Comparison of ENCODE assay signal across 19 cellular contexts in the genomic region with DNA sequence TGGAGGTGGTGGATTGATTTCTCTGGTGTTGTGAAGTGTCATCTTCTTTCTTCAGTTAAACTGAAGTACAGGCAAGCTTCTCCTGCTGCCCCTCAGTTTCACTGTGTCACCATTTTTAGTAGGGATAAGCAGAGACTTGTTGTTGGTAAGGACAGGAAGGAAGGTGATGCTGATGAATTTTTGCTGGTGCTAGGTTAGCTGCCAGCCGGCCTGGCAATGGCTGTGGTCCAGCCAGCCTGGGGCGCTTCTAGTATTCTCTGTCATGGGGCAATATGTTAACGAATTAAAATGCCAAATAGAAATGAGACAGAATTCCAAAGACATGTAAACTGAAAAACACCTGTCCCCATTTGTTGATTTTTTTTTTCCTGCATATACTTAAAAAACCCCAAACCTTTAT.
DNase-seq lines count a peak whose midpoint lies in the region; TF ChIP-seq lines count a peak whose summit lies in the region.
"Had no signal": no experiment of that assay in that cellular context is flagged by ENCODE, and none has a peak within 500 bp of the region (broad histone marks: within the 10 kb centered on the region; RNA-seq: fewer than 3 reads in every experiment).

No MANE protein-coding gene starts in this region.

- no peak overlapping the region for H3K27ac ChIP-seq in neuronal stem cell (replicated peaks; ENCODE audit: low read length)
- H3K27ac ChIP-seq in GM23248 = no peak overlapping the region
- H3K27ac ChIP-seq: SK-N-MC had no signal

- H3K9me3 ChIP-seq in neuronal stem cell (replicated peaks in 1 of 2; ENCODE audit: control insufficient read depth in 2 of 2, insufficient read depth in 1 of 2, low read depth in 1 of 2, low read length in 2 of 2) (no peaks in the 10 kb centered on the region), GM23248 (ENCODE audit: low read depth) (no peaks in the 10 kb centered on the region)

- H3K36me3 ChIP-seq in neuronal stem cell (replicated peaks in 1 of 2; ENCODE audit: control insufficient read depth in 2 of 2, insufficient read depth in 2 of 2, low read length in 2 of 2) (no peaks in the 10 kb centered on the region), GM23248 (ENCODE audit: low read depth) (no peaks in the 10 kb centered on the region)

- DNase-seq in NCI-H1694 (lab: John Stamatoyannopoulos, UW) = peak; percentile 79
- DNase-seq in NCI-H446 treated with DMSO at 0.1 percent for 48 hours (lab: John Stamatoyannopoulos, UW) = peak; percentile 84
- DNase-seq in epithelial cell of esophagus (ENCODE audit: low read depth) = peak; percentile 18
- no peak for DNase-seq in neuronal stem cell (ENCODE audit: low spot score)
- no peak for DNase-seq in GM23248
- DNase-seq in stimulated activated CD4-positive, alpha-beta T cell treated with anti-CD3 and anti-CD28 coated beads, Interleukin-2, amount 100 ng/mL, for 48 hours = no peak
- no peak for DNase-seq in activated CD8-positive, alpha-beta memory T cell treated with anti-CD3 and anti-CD28 coated beads, Interleukin-2, amount 50 U/mL, for 48 hours
- DNase-seq: CD4-positive, alpha-beta memory T cell; COR-L47; DMS79; H7; NCI-H1105 treated with DMSO at 0.1 percent for 48 hours; NCI-H146; NCI-H2029 treated with DMSO at 0.1 percent for 48 hours; NCI-H226; NCI-H524; NCI-H774; SIG-M5 had no signal

- H2BK12ac ChIP-seq in neuronal stem cell (ENCODE audit: low read length) = no peak overlapping the region

- TF ChIP-seq CTCF in epithelial cell of esophagus (IDR thresholded peaks at IDR 0.05; ENCODE audit: insufficient read depth, low read depth, low read length, missing control alignments) = no peak

- no peak overlapping the region for H3K4ac ChIP-seq in neuronal stem cell (ENCODE audit: low read length)

- H2BK15ac ChIP-seq in neuronal stem cell (ENCODE audit: low read length) = no peak overlapping the region

- no peak overlapping the region for H3K4me3 ChIP-seq in epithelial cell of esophagus (ENCODE audit: low read length)
- no peak overlapping the region for H3K4me3 ChIP-seq in neuronal stem cell (ENCODE audit: low read length in 2 of 2)
- no peak overlapping the region for H3K4me3 ChIP-seq in GM23248
- H3K4me3 ChIP-seq: SK-N-MC had no signal

- no peak overlapping the region for H3K23ac ChIP-seq in neuronal stem cell (ENCODE audit: low read depth, low read length, poor library complexity)

- H3K4me2 ChIP-seq in neuronal stem cell (ENCODE audit: insufficient read depth, low read length, poor library complexity, severe bottlenecking) = no peak overlapping the region
- H3K4me2 ChIP-seq in GM23248 (ENCODE audit: unreplicated experiment) = no peak overlapping the region

- H3K9me2 ChIP-seq in GM23248 (ENCODE audit: insufficient read depth) = no peaks in the 10 kb centered on the region

- H3K4me1 ChIP-seq in neuronal stem cell (ENCODE audit: control insufficient read depth in 2 of 2, insufficient read depth in 1 of 2, low read depth in 1 of 2, low read length in 2 of 2) (peaks cover 0 to 2% of the 10 kb centered on the region in 2 donors), GM23248 (ENCODE audit: insufficient read depth) (no peaks in the 10 kb centered on the region)

- H2AK5ac ChIP-seq in neuronal stem cell (ENCODE audit: low read depth, low read length) = no peak overlapping the region

- no peak overlapping the region for H3K14ac ChIP-seq in neuronal stem cell (ENCODE audit: low read length)

- H3K27me3 ChIP-seq in neuronal stem cell (ENCODE audit: control insufficient read depth in 3 of 3, insufficient read depth in 3 of 3, low read depth in 1 of 3, low read length in 3 of 3) (no peaks in the 10 kb centered on the region), GM23248 (replicated peaks; ENCODE audit: insufficient read depth) (no peaks in the 10 kb centered on the region)

- H3K9ac ChIP-seq in neuronal stem cell (ENCODE audit: low read depth, low read length, poor library complexity) = no peak overlapping the region
- no peak overlapping the region for H3K9ac ChIP-seq in GM23248

- H4K20me1 ChIP-seq in GM23248 (ENCODE audit: insufficient read depth) = no peaks in the 10 kb centered on the region

- in situ Hi-C loops in GM23248 (cut with MboI) = no loop called here

- H2BK120ac ChIP-seq in neuronal stem cell (ENCODE audit: low read depth, low read length) = no peak overlapping the region

- no CpG with 5 or more reads among the region's 3 CpGs for WGBS in neuronal stem cell (ENCODE audit: extremely low coverage in 2 of 2, insufficient read length in 2 of 2, insufficient replicate concordance in 1 of 2), 2 donors
- WGBS in GM23248 (ENCODE audit: low coverage in 1 of 2, low lambda C conversion rate in 2 of 2, missing lambda C conversion rate in 2 of 2), 2 experiments = 21 to 27% methylated on average over 3 of the region's 3 CpGs

- H3K79me2 ChIP-seq in GM23248 (ENCODE audit: insufficient read depth) = no peaks in the 10 kb centered on the region

- no peaks in the 10 kb centered on the region for H3F3A ChIP-seq in GM23248 (ENCODE audit: insufficient read depth)

- no peak overlapping the region for H4K8ac ChIP-seq in neuronal stem cell (ENCODE audit: low read depth, low read length)

- H3K79me1 ChIP-seq in neuronal stem cell (ENCODE audit: low read depth, low read length) = no peaks in the 10 kb centered on the region

- H4K91ac ChIP-seq in neuronal stem cell (ENCODE audit: low read depth, low read length, poor library complexity) = no peak overlapping the region

- H2AFZ ChIP-seq in neuronal stem cell (ENCODE audit: low read length) (peak overlapping the region; percentile 35), GM23248 (no peak overlapping the region)

- no peak overlapping the region for H2BK5ac ChIP-seq in neuronal stem cell (ENCODE audit: low read length)

- no peak overlapping the region for H3K18ac ChIP-seq in neuronal stem cell (ENCODE audit: low read length)

Comparison
In these comparisons a context has a peak if more than half of its experiments do, and no peak if none do; other contexts are left out.
1. DNase-seq: peak in NCI-H1694 (single experiment), NCI-H446 treated with DMSO at 0.1 percent for 48 hours (single experiment) and epithelial cell of esophagus (single experiment); none in neuronal stem cell (single experiment), GM23248 (single experiment), stimulated activated CD4-positive, alpha-beta T cell treated with anti-CD3 and anti-CD28 coated beads, Interleukin-2, amount 100 ng/mL, for 48 hours (0 of 2) and activated CD8-positive, alpha-beta memory T cell treated with anti-CD3 and anti-CD28 coated beads, Interleukin-2, amount 50 U/mL, for 48 hours (single experiment).